Comparison of ENCODE assay signal across 10 cellular contexts in the genomic region with DNA sequence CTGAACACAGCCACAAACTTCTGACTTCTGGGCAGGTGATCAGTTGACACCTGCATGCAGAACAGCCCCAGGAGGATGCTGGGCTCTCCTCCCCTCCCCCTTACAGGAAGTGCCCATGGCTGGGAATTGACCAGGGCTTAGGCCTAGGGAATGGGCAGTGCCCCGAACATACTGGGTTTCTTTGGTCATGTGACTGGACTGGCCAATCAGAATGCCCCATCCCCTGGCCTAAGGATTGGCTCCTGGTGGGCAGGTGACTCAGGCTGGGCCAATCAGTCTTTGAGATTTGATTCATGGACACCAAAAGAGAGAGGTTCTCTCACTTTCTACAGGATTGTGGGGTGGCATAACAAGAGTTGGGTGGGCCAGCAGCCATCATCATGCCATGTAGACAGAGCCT. TPM values are rescaled to one million over a fixed set of nuclear protein-coding genes. Genes with fewer than 3 reads are reported as not detected.
DNase-seq lines count a peak whose midpoint lies in the region; ATAC-seq, FAIRE-seq and TF ChIP-seq lines count a peak whose summit lies in the region.
"Had no signal": no experiment of that assay in that cellular context is flagged by ENCODE, and none has a peak within 500 bp of the region (broad histone marks: within the 10 kb centered on the region; RNA-seq: fewer than 3 reads in every experiment).

No MANE protein-coding gene starts in this region.

- TF ChIP-seq CTCF in HepG2 (CRISPR knock-in tag; IDR thresholded peaks at IDR 0.05) (no peak), right lobe of liver (IDR thresholded peaks at IDR 0.05) (no peak), WERI-Rb-1 (IDR thresholded peaks at IDR 0.05; ENCODE audit: low read depth, low read length) (no peak), testis (IDR thresholded peaks at IDR 0.05) (no peak)

- CTCF ChIA-PET in HepG2 (lab: Yijun Ruan, JAX; ENCODE audit: low intra/inter-chr PET ratio, low total read pairs) (no interaction called here), HEK293T (lab: Yijun Ruan, JAX) (no interaction called here)

- intact Hi-C loops in HepG2 (cut with micrococcal nuclease; ENCODE audit: unreplicated experiment): no loop called here
- intact Hi-C loops in right lobe of liver (cut with DNase I): no loop called here
- intact Hi-C loops in testis (cut with DNase I; ENCODE audit: low total_unique reads): loop anchor here (10.0 kb wide), 1 partner anchor 82 kb away; no protein-coding TSS in a partner anchor

- 80% methylated on average over 1 of the region's 1 CpG for WGBS in HepG2 (ENCODE audit: low lambda C conversion rate)
- WGBS in right lobe of liver (ENCODE audit: insufficient coverage, low coverage, low lambda C conversion rate, missing lambda C conversion rate): no CpG with 5 or more reads among the region's 1 CpG
- 50 to 83% methylated on average over 1 of the region's 1 CpG for WGBS in testis, 2 donors

- no peaks in the 10 kb centered on the region for H3K79me2 ChIP-seq in HepG2 (ENCODE audit: insufficient read depth, low read length)

- ATAC-seq in HepG2: no peak
- ATAC-seq in right lobe of liver: no peak
- ATAC-seq in HG02884 (IDR thresholded peaks at IDR 0.05; ENCODE audit: unreplicated experiment): no peak
- ATAC-seq in GM18505 (IDR thresholded peaks at IDR 0.05; ENCODE audit: unreplicated experiment): no peak

- H2AFZ ChIP-seq in HepG2 (ENCODE audit: low read length): no peak overlapping the region

- DNase-seq in HepG2 (ENCODE audit: low spot score): no peak
- no peak for DNase-seq in right lobe of liver
- DNase-seq in HEK293T (ENCODE audit: extremely low spot score): peak; percentile 66
- peak; percentile 54 for DNase-seq in WERI-Rb-1
- DNase-seq in testis: peak; percentile 50
- DNase-seq in pons (ENCODE audit: low spot score): no peak
- DNase-seq: COR-L47 had no signal

- H3K9me3 ChIP-seq in HepG2 (ENCODE audit: low read length): no peaks in the 10 kb centered on the region
- peaks cover 0 to 4% (median 2%) of the 10 kb centered on the region in 4 donors for H3K9me3 ChIP-seq in right lobe of liver
- peaks cover 5% of the 10 kb centered on the region for H3K9me3 ChIP-seq in WERI-Rb-1 (ENCODE audit: severe bottlenecking)
- no peaks in the 10 kb centered on the region for H3K9me3 ChIP-seq in testis

- H4K20me1 ChIP-seq in HepG2 (ENCODE audit: insufficient read depth, low read length): no peaks in the 10 kb centered on the region

- POLR2A ChIA-PET in HepG2 (lab: Yijun Ruan, JAX) (no interaction called here), HEK293T (lab: Yijun Ruan, JAX) (no interaction called here)

- H3K4me3 ChIP-seq in HepG2 (replicated peaks in 1 of 3; ENCODE audit: insufficient read depth in 1 of 3, low read depth in 2 of 3, low read length in 3 of 3) (no peak overlapping the region), right lobe of liver (no peak overlapping the region), WERI-Rb-1 (ENCODE audit: low read depth, low read length) (no peak overlapping the region), testis (no peak overlapping the region)
- H3K4me3 ChIP-seq: SK-N-MC had no signal

- H3K4me1 ChIP-seq in HepG2 (ENCODE audit: insufficient read depth, low read length) (no peaks in the 10 kb centered on the region), right lobe of liver (no peaks in the 10 kb centered on the region), testis (no peaks in the 10 kb centered on the region)

- TF ChIP-seq EP300 in HepG2 (IDR thresholded peaks at IDR 0.05; ENCODE audit: low read depth in 2 of 2, low read length in 2 of 2) (no peak), HepG2 (CRISPR knock-in tag; IDR thresholded peaks at IDR 0.05; ENCODE audit: borderline replicate concordance) (no peak)

- no peak for FAIRE-seq in HepG2 (lab: Jason Lieb, UNC)

- H3K9ac ChIP-seq in HepG2 (ENCODE audit: insufficient read depth, low read depth, low read length): no peak overlapping the region

- H3K27ac ChIP-seq in HepG2 (ENCODE audit: extremely low read length, insufficient read depth, low read length): no peak overlapping the region
- H3K27ac ChIP-seq in right lobe of liver: no peak overlapping the region
- no peak overlapping the region for H3K27ac ChIP-seq in WERI-Rb-1
- no peak overlapping the region for H3K27ac ChIP-seq in testis
- H3K27ac ChIP-seq: SK-N-MC had no signal

- no peak overlapping the region for H3K4me2 ChIP-seq in HepG2 (ENCODE audit: low read depth, low read length)

- H3K36me3 ChIP-seq in HepG2 (replicated peaks in 1 of 2; ENCODE audit: control insufficient read depth in 1 of 2, insufficient read depth in 2 of 2, low read length in 2 of 2): peaks cover 2 to 23% of the 10 kb centered on the region in 2 experiments; a peak in 4 of 5 replicates
- H3K36me3 ChIP-seq in right lobe of liver: no peaks in the 10 kb centered on the region
- H3K36me3 ChIP-seq in WERI-Rb-1: peaks cover 17% of the 10 kb centered on the region
- no peaks in the 10 kb centered on the region for H3K36me3 ChIP-seq in testis (ENCODE audit: low read depth, missing control alignments)

- in situ Hi-C loops in HepG2 (cut with HindIII; ENCODE audit: extremely low pct_ligation_motif_present, low pct_unique_long_range_greater_than_20kb): loop anchor here (25.0 kb wide), 1 partner anchor 300 kb away; no protein-coding TSS in a partner anchor

- H3K27me3 ChIP-seq in HepG2 (ENCODE audit: control insufficient read depth in 1 of 2, insufficient read depth in 2 of 2, low read length in 2 of 2) (no peaks in the 10 kb centered on the region), right lobe of liver (no peaks in the 10 kb centered on the region), WERI-Rb-1 (ENCODE audit: insufficient read depth, low read depth, severe bottlenecking) (no peaks in the 10 kb centered on the region), testis (no peaks in the 10 kb centered on the region)

- no peak for TF ChIP-seq RAD21 in HepG2 (CRISPR knock-in tag; IDR thresholded peaks at IDR 0.05)

- no peak for TF ChIP-seq POLR2A in HepG2 (IDR thresholded peaks at IDR 0.05; ENCODE audit: insufficient read depth in 1 of 2, low read depth in 2 of 2, low read length in 2 of 2)
- no peak for TF ChIP-seq POLR2A in right lobe of liver (IDR thresholded peaks at IDR 0.05)
- TF ChIP-seq POLR2A in testis (IDR thresholded peaks at IDR 0.05): no peak
- no peak for TF ChIP-seq POLR2A in GM18505 (IDR thresholded peaks at IDR 0.05; ENCODE audit: borderline replicate concordance, extremely low read depth, insufficient read depth, insufficient read length)

- BruUV-seq in HepG2 (replicated peaks; lab: Mats Ljungman, UMichigan): no TSS peak

RNA-seq across cellular contexts. Expression of gene MCM5, which starts 37.1 kb away (rescaled TPM):
- 87.1 and 93.5 TPM in 2 replicates for total RNA-seq in HepG2 (2016; rRNA removed; fragmentation: Illumina TruSeq; extraction: Trizol)
- total RNA-seq in HepG2 (2016; cell fraction: cytosol; rRNA removed; fragmentation: Illumina TruSeq; extraction: Trizol; ENCODE audit: low read depth): 36.4 and 41.9 TPM in 2 replicates
- 66.7 and 92.9 TPM in 2 replicates for total RNA-seq in HepG2 (2016; cell fraction: insoluble cytoplasmic fraction; rRNA removed; fragmentation: Illumina TruSeq; extraction: Trizol)
- total RNA-seq in HepG2 (2016; cell fraction: membrane; rRNA removed; fragmentation: Illumina TruSeq; extraction: Trizol): 53.5 and 61.3 TPM in 2 replicates
- total RNA-seq in HepG2 (2016; cell fraction: nucleus; rRNA removed; fragmentation: Illumina TruSeq; extraction: Trizol): 65.1 and 73.9 TPM in 2 replicates
- 35.0 and 40.2 TPM in 2 replicates for polyA plus RNA-seq in HepG2 (2011; rRNA removed)
- polyA plus RNA-seq in HepG2 (2011; cell fraction: cytosol; rRNA removed): 19.1 and 35.5 TPM in 2 replicates
- polyA plus RNA-seq in HepG2 (2011; cell fraction: nucleus; rRNA removed): 35.1 and 61.3 TPM in 2 replicates
- polyA plus RNA-seq in HepG2 (2012): 24.2 and 36.5 TPM in 2 replicates
- polyA plus RNA-seq in HepG2 (2016; cell fraction: cytosol; fragmentation: Illumina TruSeq; extraction: Trizol; ENCODE audit: low read depth): 11.7 and 13.9 TPM in 2 replicates
- 62.2 and 92.9 TPM in 2 replicates for polyA plus RNA-seq in HepG2 (2016; cell fraction: insoluble cytoplasmic fraction; fragmentation: Illumina TruSeq; extraction: Trizol; ENCODE audit: low read depth)
- 18.4 and 22.6 TPM in 2 replicates for polyA plus RNA-seq in HepG2 (2016; cell fraction: membrane; fragmentation: Illumina TruSeq; extraction: Trizol; ENCODE audit: low read depth)
- 116 and 125 TPM in 2 replicates for polyA plus RNA-seq in HepG2 (2016; cell fraction: nucleus; fragmentation: Illumina TruSeq; extraction: Trizol; ENCODE audit: insufficient read depth, low read depth)
- 190 and 207 TPM in 2 replicates for polyA minus RNA-seq in HepG2 (2011; rRNA and poly(A)+ RNA removed; ENCODE audit: low replicate concordance)
- 29.2 and 59.2 TPM in 2 replicates for polyA minus RNA-seq in HepG2 (2011; cell fraction: cytosol; rRNA and poly(A)+ RNA removed)
- polyA minus RNA-seq in HepG2 (2011; cell fraction: nucleus; rRNA and poly(A)+ RNA removed): 25.5 and 42.9 TPM in 2 replicates
- 10 to 100 TPM in 4 of 6 experiments, 1 to 10 TPM in 2; 6.7 to 35.9 (median 13.4) TPM for total RNA-seq in right lobe of liver
- 10 to 100 TPM; 34.3 to 49.6 TPM for total RNA-seq in testis
- 42.1 TPM for polyA plus RNA-seq in testis (ENCODE audit: insufficient read depth, low read depth, low replicate concordance)

RNA-seq across cellular contexts. Expression of gene HMOX1, which starts 56.1 kb away (rescaled TPM):
- 53.6 and 54.1 TPM in 2 replicates for total RNA-seq in HepG2 (2016; rRNA removed; fragmentation: Illumina TruSeq; extraction: Trizol)
- 12.4 and 15.7 TPM in 2 replicates for total RNA-seq in HepG2 (2016; cell fraction: cytosol; rRNA removed; fragmentation: Illumina TruSeq; extraction: Trizol; ENCODE audit: low read depth)
- total RNA-seq in HepG2 (2016; cell fraction: insoluble cytoplasmic fraction; rRNA removed; fragmentation: Illumina TruSeq; extraction: Trizol): 43.9 and 54.4 TPM in 2 replicates
- total RNA-seq in HepG2 (2016; cell fraction: membrane; rRNA removed; fragmentation: Illumina TruSeq; extraction: Trizol): 23.2 and 25.0 TPM in 2 replicates
- total RNA-seq in HepG2 (2016; cell fraction: nucleus; rRNA removed; fragmentation: Illumina TruSeq; extraction: Trizol): 22.0 and 26.2 TPM in 2 replicates
- 60.5 and 67.4 TPM in 2 replicates for polyA plus RNA-seq in HepG2 (2011; rRNA removed)
- 42.4 and 72.7 TPM in 2 replicates for polyA plus RNA-seq in HepG2 (2011; cell fraction: cytosol; rRNA removed)
- polyA plus RNA-seq in HepG2 (2011; cell fraction: nucleus; rRNA removed): 28.4 and 28.9 TPM in 2 replicates
- polyA plus RNA-seq in HepG2 (2012): 27.8 and 42.7 TPM in 2 replicates
- polyA plus RNA-seq in HepG2 (2016; cell fraction: cytosol; fragmentation: Illumina TruSeq; extraction: Trizol; ENCODE audit: low read depth): 12.3 and 13.2 TPM in 2 replicates
- polyA plus RNA-seq in HepG2 (2016; cell fraction: insoluble cytoplasmic fraction; fragmentation: Illumina TruSeq; extraction: Trizol; ENCODE audit: low read depth): 58.0 and 69.8 TPM in 2 replicates
- polyA plus RNA-seq in HepG2 (2016; cell fraction: membrane; fragmentation: Illumina TruSeq; extraction: Trizol; ENCODE audit: low read depth): 18.6 and 20.3 TPM in 2 replicates
- polyA plus RNA-seq in HepG2 (2016; cell fraction: nucleus; fragmentation: Illumina TruSeq; extraction: Trizol; ENCODE audit: insufficient read depth, low read depth): 47.4 and 49.7 TPM in 2 replicates
- 12.4 and 47.0 TPM in 2 replicates for polyA minus RNA-seq in HepG2 (2011; rRNA and poly(A)+ RNA removed; ENCODE audit: low replicate concordance)
- 23.6 and 31.0 TPM in 2 replicates for polyA minus RNA-seq in HepG2 (2011; cell fraction: cytosol; rRNA and poly(A)+ RNA removed)
- 8.1 and 10.9 TPM in 2 replicates for polyA minus RNA-seq in HepG2 (2011; cell fraction: nucleus; rRNA and poly(A)+ RNA removed)
- total RNA-seq in right lobe of liver: 100 to 1,000 TPM in 1 of 6 experiments, 10 to 100 TPM in 5; 15.7 to 255 (median 47.2) TPM
- 10 to 100 TPM; 22.0 to 35.2 TPM for total RNA-seq in testis
- polyA plus RNA-seq in testis (ENCODE audit: insufficient read depth, low read depth, low replicate concordance): 37.8 TPM

Comparison
In these comparisons a context has a peak if more than half of its experiments do, and no peak if none do; other contexts are left out.
1. DNase-seq: peak in HEK293T (single experiment), WERI-Rb-1 (single experiment) and testis (single experiment); none in HepG2 (single experiment), right lobe of liver (0 of 3) and pons (single experiment).